In the genomic region with DNA sequence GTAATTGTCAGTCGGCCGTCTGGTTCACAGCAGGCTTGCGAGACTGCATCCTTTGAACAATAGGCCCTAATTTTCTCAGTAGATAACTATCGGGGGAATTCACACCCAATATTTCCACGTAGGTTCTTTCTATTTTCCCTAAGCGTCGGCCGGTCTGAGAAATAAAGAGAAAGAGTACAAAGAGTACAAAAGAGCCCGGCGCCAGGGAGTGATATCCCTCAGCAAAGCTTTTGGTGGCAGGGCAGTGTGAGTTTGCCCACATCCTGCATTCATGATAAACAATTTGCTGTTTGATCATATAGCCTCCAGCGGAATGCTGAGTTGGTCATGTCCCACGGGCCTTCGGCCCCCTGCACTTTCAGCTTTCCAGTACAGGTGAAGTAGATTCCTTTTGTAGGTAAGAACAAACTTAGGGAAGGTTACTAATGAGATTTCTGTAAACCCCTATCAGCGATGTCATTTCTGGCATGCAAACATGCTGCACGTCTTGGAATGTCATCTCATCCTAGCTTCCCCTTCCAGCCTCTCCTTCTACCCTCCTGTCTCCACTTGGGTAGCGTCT, we compare ENCODE assay signal across 20 cellular contexts. TPM values are rescaled to one million over a fixed set of nuclear protein-coding genes. Genes with fewer than 3 reads are reported as not detected.
DNase-seq lines count a peak whose midpoint lies in the region; ATAC-seq, FAIRE-seq and TF ChIP-seq lines count a peak whose summit lies in the region.
"Had no signal": no experiment of that assay in that cellular context is flagged by ENCODE, and none has a peak within 500 bp of the region (broad histone marks: within the 10 kb centered on the region; RNA-seq: fewer than 3 reads in every experiment).

No MANE protein-coding gene starts in this region.

- H3K27me3 ChIP-seq in GM23338 (ENCODE audit: insufficient read depth) (peaks cover 16% of the 10 kb centered on the region), astrocyte (ENCODE audit: insufficient read depth, low read length) (no peaks in the 10 kb centered on the region), mesenchymal stem cell (ENCODE audit: control insufficient read depth in 1 of 2, insufficient read depth in 1 of 2, low read length in 2 of 2) (peaks cover 0 to 2% of the 10 kb centered on the region in 2 experiments), small intestine (ENCODE audit: control insufficient read depth in 2 of 2, insufficient read depth in 2 of 2, low read length in 2 of 2) (no peaks in the 10 kb centered on the region)
- H3K27me3 ChIP-seq: Peyer's patch had no signal

- H3K27ac Mint-ChIP-seq in GM23338 (no peak overlapping the region), astrocyte (ENCODE audit: unreplicated experiment) (no peak overlapping the region)
- H3K27ac Mint-ChIP-seq: CD4-positive, CD25-positive, alpha-beta regulatory T cell had no signal

- H2AK5ac ChIP-seq in mesenchymal stem cell (ENCODE audit: low read length, severe bottlenecking), result peak overlapping the region; percentile 15

- H3K9me3 ChIP-seq in astrocyte (ENCODE audit: insufficient read depth, low read depth, low read length), result no peaks in the 10 kb centered on the region
- H3K9me3 ChIP-seq in mesenchymal stem cell (ENCODE audit: control insufficient read depth, low read length), result no peaks in the 10 kb centered on the region
- no peaks in the 10 kb centered on the region for H3K9me3 ChIP-seq in small intestine (ENCODE audit: control insufficient read depth, low read depth)
- H3K9me3 ChIP-seq: Peyer's patch had no signal

- H3F3A ChIP-seq in GM23338 (replicated peaks; ENCODE audit: low read depth), result no peaks in the 10 kb centered on the region

- H3K9ac ChIP-seq in astrocyte (ENCODE audit: low read length) (no peak overlapping the region), mesenchymal stem cell (ENCODE audit: low read length) (no peak overlapping the region)

- no peak overlapping the region for H4K91ac ChIP-seq in mesenchymal stem cell (ENCODE audit: low read length)

- no peaks in the 10 kb centered on the region for H3K9me3 Mint-ChIP-seq in GM23338
- H3K9me3 Mint-ChIP-seq in astrocyte (ENCODE audit: unreplicated experiment), result no peaks in the 10 kb centered on the region
- H3K9me3 Mint-ChIP-seq: CD4-positive, CD25-positive, alpha-beta regulatory T cell had no signal

- H3K36me3 Mint-ChIP-seq in GM23338 (ENCODE audit: low read depth) (no peaks in the 10 kb centered on the region), astrocyte (ENCODE audit: low read depth, unreplicated experiment) (no peaks in the 10 kb centered on the region)
- H3K36me3 Mint-ChIP-seq: CD4-positive, CD25-positive, alpha-beta regulatory T cell had no signal

- H2BK5ac ChIP-seq in mesenchymal stem cell (ENCODE audit: low read depth, low read length, poor library complexity, severe bottlenecking), result no peak overlapping the region

- TF ChIP-seq CTCF in GM23338 (conservative IDR thresholded peaks at IDR 0.05; ENCODE audit: low read depth in 2 of 2), result no peak
- TF ChIP-seq CTCF in astrocyte (IDR thresholded peaks at IDR 0.05; ENCODE audit: insufficient read depth, low read depth, low read length), result no peak

- 85% methylated on average over 16 of the region's 16 CpGs for WGBS in mesenchymal stem cell
- WGBS in small intestine, 3 donors, result 16 to 58% (median 38%) methylated on average over 16 of the region's 16 CpGs

- no peak overlapping the region for H2BK12ac ChIP-seq in mesenchymal stem cell (ENCODE audit: low read length in 2 of 2)

- peak overlapping the region; percentile 80 for H2AFZ ChIP-seq in GM23338
- H2AFZ ChIP-seq in astrocyte (ENCODE audit: low read depth, low read length), result peak overlapping the region; percentile 55
- H2AFZ ChIP-seq in mesenchymal stem cell (ENCODE audit: low read depth, low read length), result no peak overlapping the region

- no peaks in the 10 kb centered on the region for H3K79me1 ChIP-seq in mesenchymal stem cell (replicated peaks; ENCODE audit: low read length, poor library complexity, severe bottlenecking)

- H3K36me3 ChIP-seq in GM23338 (ENCODE audit: insufficient read depth) (no peaks in the 10 kb centered on the region), astrocyte (ENCODE audit: insufficient read depth, low read length) (no peaks in the 10 kb centered on the region), mesenchymal stem cell (ENCODE audit: control insufficient read depth in 1 of 2, insufficient read depth in 2 of 2, low read depth in 1 of 2, low read length in 2 of 2) (no peaks in the 10 kb centered on the region), small intestine (ENCODE audit: control insufficient read depth in 2 of 2, insufficient read depth in 2 of 2, low read length in 2 of 2) (no peaks in the 10 kb centered on the region)
- H3K36me3 ChIP-seq: Peyer's patch had no signal

- DNase-seq in GM23338 (ENCODE audit: low spot score) (no peak), astrocyte (ENCODE audit: low read depth) (no peak), mesenchymal stem cell (no peak), small intestine (peak; percentile 55), occipital lobe (lab: John Stamatoyannopoulos, UW) (no peak), NCI-H1436 (lab: John Stamatoyannopoulos, UW) (no peak)
- DNase-seq: CD4-positive, CD25-positive, alpha-beta regulatory T cell; DMS79; H7; Kasumi-1; NCI-H1048; NCI-H1417 treated with DMSO at 0.1 percent for 48 hours; NCI-H187 treated with DMSO at 0.1 percent for 48 hours; NCI-H2227 treated with DMSO at 0.1 percent for 48 hours; NCI-H510A; NCI-H748 treated with DMSO at 0.1 percent for 48 hours had no signal

- H2BK120ac ChIP-seq in mesenchymal stem cell (ENCODE audit: low read depth, low read length), result no peak overlapping the region

- no peak overlapping the region for H3K23ac ChIP-seq in mesenchymal stem cell (ENCODE audit: low read length in 2 of 2)

- ATAC-seq in GM23338 (no peak), GM21786 (IDR thresholded peaks at IDR 0.05; ENCODE audit: unreplicated experiment) (no peak)
- ATAC-seq: SK-N-SH treated with all-trans-retinoic acid at 6 μM for 48 hours had no signal

- H3K79me2 ChIP-seq in GM23338 (replicated peaks; ENCODE audit: insufficient read depth) (no peaks in the 10 kb centered on the region), astrocyte (ENCODE audit: insufficient read depth, low read length) (no peaks in the 10 kb centered on the region)

- H3K27ac ChIP-seq in GM23338 (ENCODE audit: low read depth), result no peak overlapping the region
- no peak overlapping the region for H3K27ac ChIP-seq in astrocyte (ENCODE audit: low read depth, low read length)
- no peak overlapping the region for H3K27ac ChIP-seq in mesenchymal stem cell (ENCODE audit: low read length, poor library complexity, severe bottlenecking)
- H3K27ac ChIP-seq in small intestine (ENCODE audit: low read depth in 1 of 2, low read length in 1 of 2), result peak overlapping the region; percentile 33 to 73

- H2BK15ac ChIP-seq in mesenchymal stem cell (ENCODE audit: low read depth, poor library complexity, severe bottlenecking), result no peak overlapping the region

- H3K4me3 Mint-ChIP-seq in GM23338 (no peak overlapping the region), astrocyte (ENCODE audit: unreplicated experiment) (no peak overlapping the region)
- H3K4me3 Mint-ChIP-seq: CD4-positive, CD25-positive, alpha-beta regulatory T cell had no signal

- H3K4me1 Mint-ChIP-seq in GM23338 (no peaks in the 10 kb centered on the region; the same call in 2 of the 3 replicates), astrocyte (ENCODE audit: low read depth, unreplicated experiment) (no peaks in the 10 kb centered on the region)

- no peak overlapping the region for H3K4me3 ChIP-seq in GM23338
- H3K4me3 ChIP-seq in astrocyte (ENCODE audit: insufficient read depth, low read depth, low read length), result no peak overlapping the region
- H3K4me3 ChIP-seq in mesenchymal stem cell (ENCODE audit: insufficient read depth in 1 of 2, low read depth in 1 of 2, low read length in 2 of 2), result no peak overlapping the region
- peak overlapping the region in 1 of 2 donors; percentile 10 for H3K4me3 ChIP-seq in small intestine (ENCODE audit: low read depth in 1 of 2, low read length in 2 of 2)

- no peak overlapping the region for H3K4ac ChIP-seq in mesenchymal stem cell (ENCODE audit: low read depth in 1 of 2, low read length in 2 of 2)

- H4K20me1 ChIP-seq in GM23338 (replicated peaks; ENCODE audit: insufficient read depth) (no peaks in the 10 kb centered on the region), astrocyte (ENCODE audit: insufficient read depth, low read length) (no peaks in the 10 kb centered on the region)

- H3K27me3 Mint-ChIP-seq in GM23338 (ENCODE audit: insufficient read depth, low read depth, poor library complexity) (peaks cover 16% of the 10 kb centered on the region), astrocyte (ENCODE audit: low read depth, unreplicated experiment) (peaks cover 3% of the 10 kb centered on the region)

- H3K18ac ChIP-seq in mesenchymal stem cell (ENCODE audit: low read depth in 1 of 2, low read length in 2 of 2), result no peak overlapping the region

- FAIRE-seq in astrocyte (lab: Jason Lieb, UNC) (no peak), small intestine (lab: Jason Lieb, UNC) (no peak)

- H3K14ac ChIP-seq in mesenchymal stem cell (ENCODE audit: low read length in 2 of 2), result no peak overlapping the region

- H3K4me2 ChIP-seq in GM23338 (no peak overlapping the region), astrocyte (ENCODE audit: low read length) (peak overlapping the region; percentile 10), mesenchymal stem cell (ENCODE audit: low read length, poor library complexity, severe bottlenecking) (no peak overlapping the region)

- H3K4me1 ChIP-seq in GM23338 (ENCODE audit: insufficient read depth) (no peaks in the 10 kb centered on the region; the same call in 1 of the 2 replicates), astrocyte (ENCODE audit: insufficient read depth, low read length) (no peaks in the 10 kb centered on the region), mesenchymal stem cell (ENCODE audit: control insufficient read depth, insufficient read depth, low read depth, low read length) (peaks cover 6% of the 10 kb centered on the region), small intestine (ENCODE audit: control insufficient read depth in 2 of 2, insufficient read depth in 1 of 2, low read depth in 1 of 2, low read length in 1 of 2) (peaks cover 2 to 8% of the 10 kb centered on the region in 2 donors)

- no peaks in the 10 kb centered on the region for H3K9me2 ChIP-seq in GM23338 (ENCODE audit: insufficient read depth)

- no peak overlapping the region for H4K8ac ChIP-seq in mesenchymal stem cell (ENCODE audit: low read length)

RNA-seq across cellular contexts. Expression of a gene that starts 4.7 kb away (rescaled TPM):
- total RNA-seq in GM23338 (2014; rRNA removed; shearing (Covaris generic)), result 21.9 and 24.7 TPM in 2 replicates
- polyA plus RNA-seq in GM23338 (2016; fragmentation: Nextera tagmentation; extraction: Ambion mirVana) (15.3 and 19.1 TPM in 2 replicates), small intestine (1,000 to 10,000 TPM in 1 of 3 donors, 100 to 1,000 TPM in 2; 128 to 1,002 (median 433) TPM)
- total RNA-seq in astrocyte (36.9 and 43.5 TPM in 2 replicates), occipital lobe (10.6 TPM)
- 48.4 TPM for polyA plus RNA-seq in mesenchymal stem cell (2013, experiment 1 of 2)
- polyA plus RNA-seq in mesenchymal stem cell (2013, experiment 2 of 2), result 49.3 TPM
- total RNA-seq: CD4-positive, CD25-positive, alpha-beta regulatory T cell; OCI-LY7 had no signal

RNA-seq across cellular contexts. Expression of a gene that starts 27.0 kb away (rescaled TPM):
- 8.9 and 9.6 TPM in 2 replicates for total RNA-seq in GM23338 (2014; rRNA removed; shearing (Covaris generic))
- polyA plus RNA-seq in GM23338 (2016; fragmentation: Nextera tagmentation; extraction: Ambion mirVana) (6.8 and 8.4 TPM in 2 replicates), small intestine (1 to 10 TPM; 2.7 to 8.7 (median 5.6) TPM)
- total RNA-seq in astrocyte (11.6 and 12.2 TPM in 2 replicates), occipital lobe (4.7 TPM)
- 10.9 TPM for polyA plus RNA-seq in mesenchymal stem cell (2013, experiment 1 of 2)
- polyA plus RNA-seq in mesenchymal stem cell (2013, experiment 2 of 2), result 11.0 TPM

RNA-seq across cellular contexts. Expression of a gene that starts 57.3 kb away (rescaled TPM):
- total RNA-seq in GM23338 (2014; rRNA removed; shearing (Covaris generic)), result 49.9 and 62.1 TPM in 2 replicates
- polyA plus RNA-seq in GM23338 (2016; fragmentation: Nextera tagmentation; extraction: Ambion mirVana), result 52.6 and 61.2 TPM in 2 replicates
- 29.4 and 29.6 TPM in 2 replicates for total RNA-seq in astrocyte
- 56.0 TPM for polyA plus RNA-seq in mesenchymal stem cell (2013, experiment 1 of 2)
- polyA plus RNA-seq in mesenchymal stem cell (2013, experiment 2 of 2), result 59.4 TPM
- polyA plus RNA-seq in small intestine, result 10 to 100 TPM; 28.1 to 42.0 (median 39.4) TPM
- 37.4 TPM for total RNA-seq in occipital lobe

Comparison
In these comparisons a context has a peak if more than half of its experiments do, and no peak if none do; other contexts are left out.
1. H3K27ac ChIP-seq: peak in small intestine (2 of 2); none in GM23338 (single experiment), astrocyte (single experiment) and mesenchymal stem cell (single experiment).